ENCODE assay signal across 8 cellular contexts in the genomic region with DNA sequence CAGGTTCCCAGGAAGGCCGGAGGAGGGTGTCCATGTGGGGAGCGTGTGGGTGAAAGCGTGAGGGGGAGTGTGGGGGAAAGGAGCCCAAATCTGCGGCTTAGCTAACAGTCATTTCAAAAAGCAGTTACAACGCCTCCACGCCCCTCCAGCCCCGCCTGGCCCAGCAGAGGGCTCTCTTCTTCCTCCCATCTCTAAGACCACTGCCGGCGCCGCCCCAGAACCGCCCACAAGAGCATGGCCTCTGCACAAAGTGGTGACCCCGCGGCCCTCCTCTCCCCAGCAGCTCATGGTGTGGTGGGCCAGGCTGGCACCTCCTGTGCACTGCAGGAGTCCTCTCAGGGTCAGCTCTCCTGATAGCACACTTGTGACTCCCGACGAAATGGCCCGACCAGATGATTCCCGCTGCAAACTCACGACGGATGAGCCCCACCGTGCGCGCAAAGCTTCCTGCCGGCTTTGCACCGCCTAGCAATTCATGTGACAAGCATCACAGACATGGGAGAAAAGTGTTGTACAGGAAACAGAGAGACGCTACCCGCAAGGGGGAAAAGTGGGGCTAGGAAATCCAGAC. TPM values are rescaled to one million over a fixed set of nuclear protein-coding genes. Genes with fewer than 3 reads are reported as not detected.
DNase-seq lines count a peak whose midpoint lies in the region; ATAC-seq and TF ChIP-seq lines count a peak whose summit lies in the region.

No MANE protein-coding gene starts in this region.

- H3K9me3 Mint-ChIP-seq in CD4-positive, alpha-beta T cell = no peaks in the 10 kb centered on the region

- in situ Hi-C loops in Panc1 (cut with HindIII; ENCODE audit: low pct_unique_long_range_greater_than_20kb, low sequenced_read_pairs) = loop anchor here (10.0 kb wide), 1 partner anchor 83 kb away; no protein-coding TSS in a partner anchor

- H3K9me3 ChIP-seq in CD4-positive, alpha-beta T cell (ENCODE audit: control insufficient read depth, low read length) = no peaks in the 10 kb centered on the region
- no peaks in the 10 kb centered on the region for H3K9me3 ChIP-seq in Panc1 (ENCODE audit: control insufficient read depth, insufficient read depth, low read depth, low read length)
- no peaks in the 10 kb centered on the region for H3K9me3 ChIP-seq in neuron (ENCODE audit: low read length)
- no peaks in the 10 kb centered on the region for H3K9me3 ChIP-seq in stomach smooth muscle (ENCODE audit: control insufficient read depth in 2 of 2, low read length in 2 of 2)

- no peaks in the 10 kb centered on the region for H3K27me3 Mint-ChIP-seq in CD4-positive, alpha-beta T cell

- H3K4me1 Mint-ChIP-seq in CD4-positive, alpha-beta T cell (ENCODE audit: low read depth) = peaks cover 24% of the 10 kb centered on the region

- ATAC-seq in CD4-positive, alpha-beta T cell (ENCODE audit: poor library complexity) = peak; percentile 92
- ATAC-seq in GM19351 (IDR thresholded peaks at IDR 0.05; ENCODE audit: unreplicated experiment) (peak; percentile 98), HG03460 (IDR thresholded peaks at IDR 0.05; ENCODE audit: unreplicated experiment) (peak; percentile 100), Panc1 (peak; percentile 100)

- DNase-seq in CD4-positive, alpha-beta T cell = peak; percentile 72 to 89 (median 82)
- DNase-seq in Panc1 (ENCODE audit: low read depth, low spot score) = peak; percentile 75
- peak; percentile 84 for DNase-seq in activated effector memory CD4-positive, alpha-beta T cell treated with Interleukin-2 at 50 U/mL for 16 hours
- DNase-seq in foreskin fibroblast = peak; percentile 60 to 88

- no peaks in the 10 kb centered on the region for H3K36me3 ChIP-seq in Panc1 (ENCODE audit: control insufficient read depth, insufficient read depth, low read length)
- no peaks in the 10 kb centered on the region for H3K36me3 ChIP-seq in neuron (ENCODE audit: insufficient read depth, low read length)
- no peaks in the 10 kb centered on the region for H3K36me3 ChIP-seq in stomach smooth muscle (ENCODE audit: control insufficient read depth in 2 of 2, insufficient read depth in 2 of 2, low read length in 2 of 2)

- CTCF ChIA-PET in CD4-positive, alpha-beta T cell (lab: Charles Lee) = interaction anchor here (0.6 to 3.2 kb wide), 21 partner anchors 9 to 163 kb away, joined by 3 to 56 read pairs (median 5); a partner anchor contains a TSS
- CTCF ChIA-PET in Panc1 (lab: Charles Lee) = interaction anchor here (0.6 to 2.2 kb wide), 12 partner anchors 23 to 725 kb away, joined by 3 to 22 read pairs (median 4); a partner anchor contains a TSS

- POLR2A ChIA-PET in CD4-positive, alpha-beta T cell (lab: Charles Lee) = interaction anchor here (0.8 to 2.7 kb wide), 10 partner anchors 9 to 118 kb away, joined by 3 to 40 read pairs (median 6); a partner anchor contains a TSS
- POLR2A ChIA-PET in Panc1 (lab: Charles Lee) = interaction anchor here (0.9 kb wide), 1 partner anchor 104 kb away, joined by 3 read pairs; no protein-coding TSS in a partner anchor

- H3K9ac ChIP-seq in stomach smooth muscle (ENCODE audit: low read length in 2 of 2) = peak overlapping the region; percentile 48 to 57

- H3K4me1 ChIP-seq in Panc1 (ENCODE audit: control insufficient read depth, insufficient read depth, low read length) (peaks cover 22% of the 10 kb centered on the region), neuron (ENCODE audit: insufficient read depth, low read length) (no peaks in the 10 kb centered on the region), stomach smooth muscle (ENCODE audit: control insufficient read depth, insufficient read depth, low read length) (peaks cover 3% of the 10 kb centered on the region)

- intact Hi-C loops in CD4-positive, alpha-beta T cell (cut with DNase I, micrococcal nuclease) = loop anchor here (1.0 to 5.0 kb wide), 4 partner anchors 43 to 118 kb away; a partner anchor contains a TSS
- intact Hi-C loops in Panc1 (cut with micrococcal nuclease; ENCODE audit: unreplicated experiment) = loop anchor here (1.0 to 5.0 kb wide), 3 partner anchors 95 to 160 kb away; a partner anchor contains a TSS

- no peaks in the 10 kb centered on the region for H3K36me3 Mint-ChIP-seq in CD4-positive, alpha-beta T cell (ENCODE audit: low read depth)

- H2AFZ ChIP-seq in neuron (ENCODE audit: low read depth, low read length) = peak overlapping the region; percentile 6

- BruUV-seq in Panc1 (replicated peaks; lab: Mats Ljungman, UMichigan) = no TSS peak

- peak overlapping the region; percentile 87 for H3K4me3 Mint-ChIP-seq in CD4-positive, alpha-beta T cell

- no peaks in the 10 kb centered on the region for H3K27me3 ChIP-seq in CD4-positive, alpha-beta T cell (ENCODE audit: control insufficient read depth, insufficient read depth, low read length)
- H3K27me3 ChIP-seq in Panc1 (ENCODE audit: control insufficient read depth, insufficient read depth, low read length) (no peaks in the 10 kb centered on the region), neuron (ENCODE audit: insufficient read depth, low read length) (no peaks in the 10 kb centered on the region), stomach smooth muscle (ENCODE audit: control insufficient read depth in 1 of 2, insufficient read depth in 2 of 2, low read length in 2 of 2) (peaks cover 0 to 2% of the 10 kb centered on the region in 2 donors)

- TF ChIP-seq CTCF in CD4-positive, alpha-beta T cell (IDR thresholded peaks at IDR 0.05) = peak; percentile 72
- TF ChIP-seq CTCF in Panc1 (IDR thresholded peaks at IDR 0.05) = peak; percentile 94
- TF ChIP-seq CTCF in foreskin fibroblast (IDR thresholded peaks at IDR 0.05; ENCODE audit: low read depth, low read length) = peak; percentile 90

- H3K27ac ChIP-seq in CD4-positive, alpha-beta T cell (ENCODE audit: low read depth, low read length) = peak overlapping the region; percentile 60
- H3K27ac ChIP-seq in Panc1 (ENCODE audit: low read length) (peak overlapping the region; percentile 96), stomach smooth muscle (ENCODE audit: low read length) (no peak overlapping the region)

- H3K27ac Mint-ChIP-seq in CD4-positive, alpha-beta T cell = peak overlapping the region; percentile 88

- H3K4me3 ChIP-seq in Panc1 (ENCODE audit: low read depth in 2 of 2, low read length in 2 of 2) = peak overlapping the region; percentile 44 to 56
- peak overlapping the region; percentile 52 to 58 for H3K4me3 ChIP-seq in foreskin fibroblast (ENCODE audit: low read depth in 1 of 2, low read length in 2 of 2)
- H3K4me3 ChIP-seq in neuron (ENCODE audit: low read length) = peak overlapping the region; percentile 48
- peak overlapping the region; percentile 70 to 73 for H3K4me3 ChIP-seq in stomach smooth muscle (ENCODE audit: low read length in 2 of 2)

RNA-seq across cellular contexts. Expression of a gene that starts 12.4 kb away (rescaled TPM):
- 10 to 100 TPM; 77.8 to 83.1 TPM for total RNA-seq in CD4-positive, alpha-beta T cell
- 72.7 TPM for total RNA-seq in Panc1 (2021; ENCODE audit: unreplicated experiment)
- polyA plus RNA-seq in Panc1 (2012; ENCODE audit: insufficient read length) = 29.3 TPM

RNA-seq across cellular contexts. Expression of a gene that starts 37.1 kb away (rescaled TPM):
- not detected for total RNA-seq in CD4-positive, alpha-beta T cell
- total RNA-seq in Panc1 (2021; ENCODE audit: unreplicated experiment) = 0.49 TPM
- not detected for polyA plus RNA-seq in Panc1 (2012; ENCODE audit: insufficient read length)

RNA-seq across cellular contexts. Expression of a gene that starts 43.5 kb away (rescaled TPM):
- under 1 TPM in 1 of 2 experiments, not detected in 1; 0.56 TPM for total RNA-seq in CD4-positive, alpha-beta T cell
- total RNA-seq in Panc1 (2021; ENCODE audit: unreplicated experiment) = 3.2 TPM
- polyA plus RNA-seq in Panc1 (2012; ENCODE audit: insufficient read length) = 1.4 TPM

RNA-seq across cellular contexts. Expression of a gene that starts 43.6 kb away (rescaled TPM):
- under 1 TPM; 0.20 to 0.25 TPM for total RNA-seq in CD4-positive, alpha-beta T cell
- 2.2 TPM for total RNA-seq in Panc1 (2021; ENCODE audit: unreplicated experiment)
- polyA plus RNA-seq in Panc1 (2012; ENCODE audit: insufficient read length) = 2.5 TPM
